9 cellular contexts compared by ENCODE assay signal in genomic region chr3:184005981-184006507, GRCh38. TPM values are rescaled to one million over a fixed set of nuclear protein-coding genes. Genes with fewer than 3 reads are reported as not detected.
DNase-seq lines count a peak whose midpoint lies in the region; ATAC-seq and TF ChIP-seq lines count a peak whose summit lies in the region.
"Had no signal": no experiment of that assay in that cellular context is flagged by ENCODE, and none has a peak within 500 bp of the region (broad histone marks: within the 10 kb centered on the region; RNA-seq: fewer than 3 reads in every experiment).

No MANE protein-coding gene starts in this region.

- TF ChIP-seq CTCF in sigmoid colon (IDR thresholded peaks at IDR 0.05): no peak

- WGBS in sigmoid colon, 2 donors: 8 to 30% methylated on average over 11 of the region's 11 CpGs

- H3K27me3 Mint-ChIP-seq in activated CD4-positive, alpha-beta memory T cell treated with anti-CD3 and anti-CD28 coated beads for 36 hours: no peaks in the 10 kb centered on the region
- H3K27me3 Mint-ChIP-seq in activated CD4-positive, alpha-beta memory T cell treated with anti-CD3 and anti-CD28 coated beads, Interleukin-2, amount 10 ng/mL, durations not matched to agents 7 days and 5 days: no peaks in the 10 kb centered on the region
- no peaks in the 10 kb centered on the region for H3K27me3 Mint-ChIP-seq in activated T-helper 17 cell treated with anti-CD3 and anti-CD28 coated beads, Interleukin-2, amount 50 U/mL, for 72 hours
- H3K27me3 Mint-ChIP-seq in natural killer cell treated with Interleukin-12 subunit alpha and Interleukin-12 subunit beta and Interleukin-15 and Interleukin-18, amount 100 ng/mL, for 72 hours: no peaks in the 10 kb centered on the region
- H3K27me3 Mint-ChIP-seq: CD8-positive, alpha-beta memory T cell had no signal

- peak overlapping the region in 2 of 4 donors; percentile 4 to 36 for H3K27ac ChIP-seq in sigmoid colon

- H3K36me3 Mint-ChIP-seq in activated CD4-positive, alpha-beta memory T cell treated with anti-CD3 and anti-CD28 coated beads for 36 hours: peaks cover 3% of the 10 kb centered on the region
- H3K36me3 Mint-ChIP-seq in activated CD4-positive, alpha-beta memory T cell treated with anti-CD3 and anti-CD28 coated beads, Interleukin-2, amount 10 ng/mL, durations not matched to agents 7 days and 5 days (ENCODE audit: low read depth): peaks cover 5% of the 10 kb centered on the region
- H3K36me3 Mint-ChIP-seq in activated T-helper 17 cell treated with anti-CD3 and anti-CD28 coated beads, Interleukin-2, amount 50 U/mL, for 72 hours (ENCODE audit: low read depth): peaks cover 20% of the 10 kb centered on the region
- H3K36me3 Mint-ChIP-seq in natural killer cell treated with Interleukin-12 subunit alpha and Interleukin-12 subunit beta and Interleukin-15 and Interleukin-18, amount 100 ng/mL, for 72 hours: peaks cover 3% of the 10 kb centered on the region

- CTCF ChIA-PET in activated CD4-positive, alpha-beta memory T cell treated with anti-CD3 and anti-CD28 coated beads for 36 hours (lab: Charles Lee): interaction anchor here (0.6 to 1.7 kb wide), 2 partner anchors 12 to 30 kb away, joined by 3 to 5 read pairs; partner anchors contain the start of gene ABCC5
- CTCF ChIA-PET in activated CD4-positive, alpha-beta memory T cell treated with anti-CD3 and anti-CD28 coated beads, Interleukin-2, amount 10 ng/mL, durations not matched to agents 7 days and 5 days (lab: Charles Lee): interaction anchor here (0.7 to 1.5 kb wide), 5 partner anchors 8 to 16 kb away, joined by 3 to 5 read pairs (median 5); partner anchors contain the start of gene ABCC5

- H3K27ac Mint-ChIP-seq in activated CD4-positive, alpha-beta memory T cell treated with anti-CD3 and anti-CD28 coated beads for 36 hours: peak overlapping the region; percentile 21
- no peak overlapping the region for H3K27ac Mint-ChIP-seq in activated CD4-positive, alpha-beta memory T cell treated with anti-CD3 and anti-CD28 coated beads, Interleukin-2, amount 10 ng/mL, durations not matched to agents 7 days and 5 days
- peak overlapping the region; percentile 64 for H3K27ac Mint-ChIP-seq in activated T-helper 17 cell treated with anti-CD3 and anti-CD28 coated beads, Interleukin-2, amount 50 U/mL, for 72 hours
- peak overlapping the region in 1 of 2 donors; percentile 27 for H3K27ac Mint-ChIP-seq in natural killer cell treated with Interleukin-12 subunit alpha and Interleukin-12 subunit beta and Interleukin-15 and Interleukin-18, amount 100 ng/mL, for 72 hours

- ATAC-seq in HG02759 (IDR thresholded peaks at IDR 0.05; ENCODE audit: unreplicated experiment) (peak; percentile 91), left cardiac atrium (peak; percentile 45 to 83)
- ATAC-seq in activated T-helper 17 cell treated with anti-CD3 and anti-CD28 coated beads, Interleukin-2, amount 50 U/mL, for 72 hours (replicated peaks): no peak
- ATAC-seq in natural killer cell treated with Interleukin-12 subunit alpha and Interleukin-12 subunit beta and Interleukin-15 and Interleukin-18, amount 100 ng/mL, for 72 hours: no peak

- no peak for TF ChIP-seq EP300 in sigmoid colon (IDR thresholded peaks at IDR 0.05)

- H3K9me3 Mint-ChIP-seq in activated CD4-positive, alpha-beta memory T cell treated with anti-CD3 and anti-CD28 coated beads for 36 hours: no peaks in the 10 kb centered on the region
- H3K9me3 Mint-ChIP-seq in activated CD4-positive, alpha-beta memory T cell treated with anti-CD3 and anti-CD28 coated beads, Interleukin-2, amount 10 ng/mL, durations not matched to agents 7 days and 5 days: no peaks in the 10 kb centered on the region
- no peaks in the 10 kb centered on the region for H3K9me3 Mint-ChIP-seq in activated T-helper 17 cell treated with anti-CD3 and anti-CD28 coated beads, Interleukin-2, amount 50 U/mL, for 72 hours
- no peaks in the 10 kb centered on the region for H3K9me3 Mint-ChIP-seq in natural killer cell treated with Interleukin-12 subunit alpha and Interleukin-12 subunit beta and Interleukin-15 and Interleukin-18, amount 100 ng/mL, for 72 hours
- H3K9me3 Mint-ChIP-seq: CD8-positive, alpha-beta memory T cell had no signal

- peaks cover 0 to 26% (median 10%) of the 10 kb centered on the region in 4 donors for H3K4me1 ChIP-seq in sigmoid colon

- no peak for DNase-seq in activated CD4-positive, alpha-beta memory T cell treated with anti-CD3 and anti-CD28 coated beads for 36 hours
- DNase-seq in activated CD4-positive, alpha-beta memory T cell treated with anti-CD3 and anti-CD28 coated beads, Interleukin-2, amount 10 ng/mL, durations not matched to agents 7 days and 5 days: no peak
- peak; percentile 96 for DNase-seq in NCI-H2029 treated with DMSO at 0.1 percent for 48 hours (lab: John Stamatoyannopoulos, UW)
- DNase-seq in left cardiac atrium: peak; percentile 62
- DNase-seq in sigmoid colon: peak; percentile 68
- DNase-seq in natural killer cell treated with Interleukin-12 subunit alpha and Interleukin-12 subunit beta and Interleukin-15 and Interleukin-18, amount 100 ng/mL, for 72 hours (ENCODE audit: low spot score): no peak

- TF ChIP-seq POLR2A in sigmoid colon (IDR thresholded peaks at IDR 0.05): no peak

- H3K27me3 ChIP-seq in sigmoid colon: no peaks in the 10 kb centered on the region

- peak overlapping the region in 2 of 4 donors; percentile 10 to 24 for H3K4me3 ChIP-seq in sigmoid colon

- H3K9me3 ChIP-seq in sigmoid colon: no peaks in the 10 kb centered on the region

- peaks cover 0 to 29% (median 0%) of the 10 kb centered on the region in 4 donors for H3K36me3 ChIP-seq in sigmoid colon

- H3K4me1 Mint-ChIP-seq in activated CD4-positive, alpha-beta memory T cell treated with anti-CD3 and anti-CD28 coated beads for 36 hours (ENCODE audit: low read depth): peaks cover 7% of the 10 kb centered on the region
- peaks cover 4% of the 10 kb centered on the region for H3K4me1 Mint-ChIP-seq in activated CD4-positive, alpha-beta memory T cell treated with anti-CD3 and anti-CD28 coated beads, Interleukin-2, amount 10 ng/mL, durations not matched to agents 7 days and 5 days
- H3K4me1 Mint-ChIP-seq in activated T-helper 17 cell treated with anti-CD3 and anti-CD28 coated beads, Interleukin-2, amount 50 U/mL, for 72 hours: peaks cover 20% of the 10 kb centered on the region
- peaks cover 8 to 9% of the 10 kb centered on the region in 2 donors for H3K4me1 Mint-ChIP-seq in natural killer cell treated with Interleukin-12 subunit alpha and Interleukin-12 subunit beta and Interleukin-15 and Interleukin-18, amount 100 ng/mL, for 72 hours (ENCODE audit: low read depth in 2 of 2)

- no peak overlapping the region for H3K4me3 Mint-ChIP-seq in activated CD4-positive, alpha-beta memory T cell treated with anti-CD3 and anti-CD28 coated beads for 36 hours
- H3K4me3 Mint-ChIP-seq in activated CD4-positive, alpha-beta memory T cell treated with anti-CD3 and anti-CD28 coated beads, Interleukin-2, amount 10 ng/mL, durations not matched to agents 7 days and 5 days: no peak overlapping the region
- H3K4me3 Mint-ChIP-seq in activated T-helper 17 cell treated with anti-CD3 and anti-CD28 coated beads, Interleukin-2, amount 50 U/mL, for 72 hours: no peak overlapping the region
- no peak overlapping the region for H3K4me3 Mint-ChIP-seq in natural killer cell treated with Interleukin-12 subunit alpha and Interleukin-12 subunit beta and Interleukin-15 and Interleukin-18, amount 100 ng/mL, for 72 hours
- H3K4me3 Mint-ChIP-seq: CD8-positive, alpha-beta memory T cell had no signal

- intact Hi-C loops in activated CD4-positive, alpha-beta memory T cell treated with anti-CD3 and anti-CD28 coated beads for 36 hours (cut with micrococcal nuclease): no loop called here
- intact Hi-C loops in left cardiac atrium (cut with DNase I) (no loop called here), sigmoid colon (cut with DNase I) (no loop called here)

- POLR2A ChIA-PET in activated CD4-positive, alpha-beta memory T cell treated with anti-CD3 and anti-CD28 coated beads for 36 hours (lab: Charles Lee): no interaction called here
- POLR2A ChIA-PET in activated CD4-positive, alpha-beta memory T cell treated with anti-CD3 and anti-CD28 coated beads, Interleukin-2, amount 10 ng/mL, durations not matched to agents 7 days and 5 days (lab: Charles Lee): no interaction called here

RNA-seq across cellular contexts. Expression of gene ABCC5, which starts 11.6 kb away (rescaled TPM):
- 10 to 100 TPM; 13.3 to 15.6 TPM for total RNA-seq in activated CD4-positive, alpha-beta memory T cell treated with anti-CD3 and anti-CD28 coated beads for 36 hours
- 10 to 100 TPM; 24.1 to 25.3 TPM for total RNA-seq in activated CD4-positive, alpha-beta memory T cell treated with anti-CD3 and anti-CD28 coated beads, Interleukin-2, amount 10 ng/mL, durations not matched to agents 7 days and 5 days
- 10 to 100 TPM in 1 of 2 donors, 1 to 10 TPM in 1; 9.1 to 14.8 TPM for total RNA-seq in activated T-helper 17 cell treated with anti-CD3 and anti-CD28 coated beads, Interleukin-2, amount 50 U/mL, for 72 hours
- 10 to 100 TPM; 40.2 to 69.2 TPM for total RNA-seq in left cardiac atrium
- total RNA-seq in sigmoid colon: 10 to 100 TPM; 16.0 to 39.6 (median 21.0) TPM
- 10 to 100 TPM; 13.8 to 32.1 (median 22.0) TPM for polyA plus RNA-seq in sigmoid colon
- total RNA-seq in natural killer cell treated with Interleukin-12 subunit alpha and Interleukin-12 subunit beta and Interleukin-15 and Interleukin-18, amount 100 ng/mL, for 72 hours: 10 to 100 TPM; 16.3 to 33.6 TPM

RNA-seq across cellular contexts. Expression of gene HTR3D, which starts 25.5 kb away (rescaled TPM):
- total RNA-seq in activated CD4-positive, alpha-beta memory T cell treated with anti-CD3 and anti-CD28 coated beads for 36 hours: not detected
- not detected for total RNA-seq in activated CD4-positive, alpha-beta memory T cell treated with anti-CD3 and anti-CD28 coated beads, Interleukin-2, amount 10 ng/mL, durations not matched to agents 7 days and 5 days
- total RNA-seq in activated T-helper 17 cell treated with anti-CD3 and anti-CD28 coated beads, Interleukin-2, amount 50 U/mL, for 72 hours: not detected
- not detected for total RNA-seq in left cardiac atrium
- not detected for total RNA-seq in sigmoid colon
- polyA plus RNA-seq in sigmoid colon: not detected
- total RNA-seq in natural killer cell treated with Interleukin-12 subunit alpha and Interleukin-12 subunit beta and Interleukin-15 and Interleukin-18, amount 100 ng/mL, for 72 hours: not detected
- total RNA-seq: CD8-positive, alpha-beta memory T cell had no signal
- polyA plus RNA-seq: CD8-positive, alpha-beta memory T cell had no signal

RNA-seq across cellular contexts. Expression of gene HTR3C, which starts 46.8 kb away (rescaled TPM):
- total RNA-seq in activated CD4-positive, alpha-beta memory T cell treated with anti-CD3 and anti-CD28 coated beads for 36 hours: not detected
- total RNA-seq in activated CD4-positive, alpha-beta memory T cell treated with anti-CD3 and anti-CD28 coated beads, Interleukin-2, amount 10 ng/mL, durations not matched to agents 7 days and 5 days: not detected
- total RNA-seq in activated T-helper 17 cell treated with anti-CD3 and anti-CD28 coated beads, Interleukin-2, amount 50 U/mL, for 72 hours: not detected
- not detected for total RNA-seq in left cardiac atrium
- total RNA-seq in sigmoid colon: not detected
- polyA plus RNA-seq in sigmoid colon: under 1 TPM in 2 of 3 donors, not detected in 1; 0.19 to 0.60 TPM
- not detected for total RNA-seq in natural killer cell treated with Interleukin-12 subunit alpha and Interleukin-12 subunit beta and Interleukin-15 and Interleukin-18, amount 100 ng/mL, for 72 hours
- total RNA-seq: CD8-positive, alpha-beta memory T cell had no signal
- polyA plus RNA-seq: CD8-positive, alpha-beta memory T cell had no signal

Comparison
In these comparisons a context has a peak if more than half of its experiments do, and no peak if none do; other contexts are left out.
1. DNase-seq: peak in NCI-H2029 treated with DMSO at 0.1 percent for 48 hours (single experiment), left cardiac atrium (single experiment) and sigmoid colon (single experiment); none in activated CD4-positive, alpha-beta memory T cell treated with anti-CD3 and anti-CD28 coated beads for 36 hours (single experiment), activated CD4-positive, alpha-beta memory T cell treated with anti-CD3 and anti-CD28 coated beads, Interleukin-2, amount 10 ng/mL, durations not matched to agents 7 days and 5 days (single experiment) and natural killer cell treated with Interleukin-12 subunit alpha and Interleukin-12 subunit beta and Interleukin-15 and Interleukin-18, amount 100 ng/mL, for 72 hours (single experiment).
2. ATAC-seq: peak in HG02759 (single experiment) and left cardiac atrium (2 of 2); none in activated T-helper 17 cell treated with anti-CD3 and anti-CD28 coated beads, Interleukin-2, amount 50 U/mL, for 72 hours (single experiment) and natural killer cell treated with Interleukin-12 subunit alpha and Interleukin-12 subunit beta and Interleukin-15 and Interleukin-18, amount 100 ng/mL, for 72 hours (0 of 2).